In genomic region chr6:136614994-136615393, GRCh38 we compare ENCODE assay signal across 24 cellular contexts.
DNase-seq lines count a peak whose midpoint lies in the region; TF ChIP-seq lines count a peak whose summit lies in the region.
"Had no signal": no experiment of that assay in that cellular context is flagged by ENCODE, and none has a peak within 500 bp of the region (broad histone marks: within the 10 kb centered on the region; RNA-seq: fewer than 3 reads in every experiment).

No MANE protein-coding gene starts in this region.

- H4K91ac ChIP-seq in mesenchymal stem cell (ENCODE audit: low read length) = no peak overlapping the region

- H2BK15ac ChIP-seq in mesenchymal stem cell (ENCODE audit: low read depth, poor library complexity, severe bottlenecking) = no peak overlapping the region

- H3K36me3 Mint-ChIP-seq in MCF 10A (ENCODE audit: insufficient read depth, unreplicated experiment) = peaks cover 19% of the 10 kb centered on the region

- no peaks in the 10 kb centered on the region for H3K9me3 Mint-ChIP-seq in MCF 10A (ENCODE audit: unreplicated experiment)
- H3K9me3 Mint-ChIP-seq: HFFc6, IgD-negative memory B cell had no signal

- no peak for TF ChIP-seq POLR2A in breast epithelium (IDR thresholded peaks at IDR 0.05)

- BruUV-seq in MCF 10A (replicated peaks; lab: Mats Ljungman, UMichigan) = no TSS peak

- POLR2A ChIA-PET in MCF 10A (lab: Yijun Ruan, JAX) = interaction anchor here (0.9 to 2.1 kb wide), 2 partner anchors 31 to 177 kb away, joined by 3 to 5 read pairs; partner anchors contain the start of gene MAP3K5

- WGBS in mesenchymal stem cell = 70% methylated on average over 2 of the region's 2 CpGs

- no peaks in the 10 kb centered on the region for H3K4me1 ChIP-seq in breast epithelium
- peaks cover 6% of the 10 kb centered on the region for H3K4me1 ChIP-seq in mesenchymal stem cell (ENCODE audit: control insufficient read depth, insufficient read depth, low read depth, low read length)

- H3K9ac ChIP-seq in mesenchymal stem cell (ENCODE audit: low read length) = no peak overlapping the region
- H3K9ac ChIP-seq: KMS-11 had no signal

- peak overlapping the region in 1 of 2 experiments; percentile 1 for H2BK12ac ChIP-seq in mesenchymal stem cell (ENCODE audit: low read length in 2 of 2)

- intact Hi-C loops in MCF 10A (cut with micrococcal nuclease) (no loop called here), breast epithelium (cut with DNase I; ENCODE audit: low total_unique reads) (no loop called here)

- H2AFZ ChIP-seq in mesenchymal stem cell (ENCODE audit: low read depth, low read length) = no peak overlapping the region

- no peaks in the 10 kb centered on the region for H3K27me3 Mint-ChIP-seq in MCF 10A (ENCODE audit: insufficient read depth, unreplicated experiment)
- H3K27me3 Mint-ChIP-seq: IgD-negative memory B cell had no signal

- no peaks in the 10 kb centered on the region for H3K79me1 ChIP-seq in mesenchymal stem cell (replicated peaks; ENCODE audit: low read length, poor library complexity, severe bottlenecking)

- no peak overlapping the region for H2BK120ac ChIP-seq in mesenchymal stem cell (ENCODE audit: low read depth, low read length)

- H3K9me3 ChIP-seq in breast epithelium = no peaks in the 10 kb centered on the region
- H3K9me3 ChIP-seq in mesenchymal stem cell (ENCODE audit: control insufficient read depth, low read length) = no peaks in the 10 kb centered on the region
- H3K9me3 ChIP-seq: SJCRH30 had no signal

- H3K4me2 ChIP-seq in mesenchymal stem cell (ENCODE audit: low read length, poor library complexity, severe bottlenecking) = no peak overlapping the region
- H3K4me2 ChIP-seq: KMS-11 had no signal

- no peak overlapping the region for H3K23ac ChIP-seq in mesenchymal stem cell (ENCODE audit: low read length in 2 of 2)

- H3K27me3 ChIP-seq in breast epithelium (no peaks in the 10 kb centered on the region), mesenchymal stem cell (ENCODE audit: control insufficient read depth in 1 of 2, insufficient read depth in 1 of 2, low read length in 2 of 2) (no peaks in the 10 kb centered on the region)
- H3K27me3 ChIP-seq: SJCRH30 had no signal

- TF ChIP-seq CTCF in MCF 10A (IDR thresholded peaks at IDR 0.05; ENCODE audit: unreplicated experiment) = no peak
- TF ChIP-seq CTCF in breast epithelium (IDR thresholded peaks at IDR 0.05) = no peak
- no peak for TF ChIP-seq CTCF in VCaP (conservative IDR thresholded peaks at IDR 0.05)

- no peak overlapping the region for H3K4me3 Mint-ChIP-seq in MCF 10A (ENCODE audit: unreplicated experiment)
- H3K4me3 Mint-ChIP-seq: HFFc6, IgD-negative memory B cell had no signal

- H2BK5ac ChIP-seq in mesenchymal stem cell (ENCODE audit: low read depth, low read length, poor library complexity, severe bottlenecking) = no peak overlapping the region

- H3K27ac Mint-ChIP-seq in MCF 10A (ENCODE audit: low read depth, unreplicated experiment) = peak overlapping the region; percentile 9
- H3K27ac Mint-ChIP-seq: HFFc6, IgD-negative memory B cell had no signal

- CTCF ChIA-PET in MCF 10A (lab: Yijun Ruan, JAX) = interaction anchor here (1.7 to 3.3 kb wide), 3 partner anchors 13 to 177 kb away, joined by 5 to 15 read pairs (median 6); partner anchors contain the start of gene MAP3K5

- no peak overlapping the region for H3K27ac ChIP-seq in breast epithelium
- peak overlapping the region; percentile 91 for H3K27ac ChIP-seq in VCaP
- no peak overlapping the region for H3K27ac ChIP-seq in mesenchymal stem cell (ENCODE audit: low read length, poor library complexity, severe bottlenecking)
- H3K27ac ChIP-seq: KMS-11, SJCRH30 had no signal

- peak overlapping the region; percentile 36 for H4K8ac ChIP-seq in mesenchymal stem cell (ENCODE audit: low read length)

- DNase-seq in MCF 10A (ENCODE audit: unreplicated experiment) (no peak), breast epithelium (ENCODE audit: low spot score in 2 of 2) (no peak), mesenchymal stem cell (no peak), NOMO-1 treated with dmso at 0.1 percent for 144 hours (lab: John Stamatoyannopoulos, UW; ENCODE audit: unreplicated experiment) (no peak), DMS 273 (lab: John Stamatoyannopoulos, UW; ENCODE audit: unreplicated experiment) (no peak), NCI-H2171 (lab: John Stamatoyannopoulos, UW) (no peak)
- DNase-seq: 8988T, ACHN, Calu3, DMS153, DND-41, H7, HFFc6, NCI-H1048, NCI-H1417, NCI-H1694 treated with DMSO at 0.1 percent for 48 hours, NCI-H2081, NCI-H345, NCI-H510A treated with DMSO at 0.1 percent for 48 hours, PC-3, SJCRH30 had no signal

- peaks cover 8% of the 10 kb centered on the region for H3K4me1 Mint-ChIP-seq in MCF 10A (ENCODE audit: insufficient read depth, unreplicated experiment)
- H3K4me1 Mint-ChIP-seq: IgD-negative memory B cell had no signal

- no peaks in the 10 kb centered on the region for H3K36me3 ChIP-seq in breast epithelium
- H3K36me3 ChIP-seq in mesenchymal stem cell (ENCODE audit: control insufficient read depth in 1 of 2, insufficient read depth in 2 of 2, low read depth in 1 of 2, low read length in 2 of 2) = peaks cover 0 to 6% of the 10 kb centered on the region in 2 experiments

- H3K18ac ChIP-seq in mesenchymal stem cell (ENCODE audit: low read depth in 1 of 2, low read length in 2 of 2) = no peak overlapping the region

- no peak overlapping the region for H2AK5ac ChIP-seq in mesenchymal stem cell (ENCODE audit: low read length, severe bottlenecking)

- H3K4ac ChIP-seq in mesenchymal stem cell (ENCODE audit: low read depth in 1 of 2, low read length in 2 of 2) = no peak overlapping the region

- H3K4me3 ChIP-seq in breast epithelium (no peak overlapping the region), mesenchymal stem cell (ENCODE audit: insufficient read depth in 1 of 2, low read depth in 1 of 2, low read length in 2 of 2) (no peak overlapping the region)
- H3K4me3 ChIP-seq: SJCRH30 had no signal

- H3K14ac ChIP-seq in mesenchymal stem cell (ENCODE audit: low read length in 2 of 2) = no peak overlapping the region
